Comparison of ENCODE assay signal across 8 cellular contexts in genomic region chr19:42440357-42441046, GRCh38. TPM values are rescaled to one million over a fixed set of nuclear protein-coding genes. Genes with fewer than 3 reads are reported as not detected.
DNase-seq lines count a peak whose midpoint lies in the region; ATAC-seq and TF ChIP-seq lines count a peak whose summit lies in the region.

No MANE protein-coding gene starts in this region.

- H3K27ac Mint-ChIP-seq in endothelial cell (ENCODE audit: unreplicated experiment): no peak overlapping the region

- peaks cover 4% of the 10 kb centered on the region for H3K9me3 Mint-ChIP-seq in endothelial cell (ENCODE audit: unreplicated experiment)

- ATAC-seq in GM18498 (IDR thresholded peaks at IDR 0.05; ENCODE audit: unreplicated experiment) (peak; percentile 47), GM21360 (IDR thresholded peaks at IDR 0.05; ENCODE audit: unreplicated experiment) (no peak)

- peak; percentile 93 for TF ChIP-seq CTCF in AG09309 (IDR thresholded peaks at IDR 0.05; ENCODE audit: control insufficient read depth, insufficient read depth, low read depth, low read length, missing control alignments)
- peak; percentile 94 for TF ChIP-seq CTCF in endothelial cell (IDR thresholded peaks at IDR 0.05; ENCODE audit: unreplicated experiment)

- H3K36me3 Mint-ChIP-seq in endothelial cell (ENCODE audit: low read depth, unreplicated experiment): no peaks in the 10 kb centered on the region

- no peak overlapping the region for H3K4me3 ChIP-seq in AG09309 (ENCODE audit: control insufficient read depth, low read depth, low read length)

- H3K27me3 Mint-ChIP-seq in endothelial cell (ENCODE audit: unreplicated experiment): no peaks in the 10 kb centered on the region

- DNase-seq in AG09309 (ENCODE audit: low read depth): no peak
- peak; percentile 43 for DNase-seq in NCI-H748 treated with DMSO at 0.1 percent for 48 hours (lab: John Stamatoyannopoulos, UW)
- peak; percentile 91 for DNase-seq in activated CD8-positive, alpha-beta memory T cell treated with anti-CD3 and anti-CD28 coated beads for 24 hours
- peak; percentile 89 for DNase-seq in endothelial cell (ENCODE audit: low spot score)
- peak; percentile 71 for DNase-seq in mucosa of gallbladder (ENCODE audit: low spot score)
- peak; percentile 58 to 62 for DNase-seq in stimulated activated CD8-positive, alpha-beta memory T cell treated with anti-CD3 and anti-CD28 coated beads, Interleukin-7, amount 100 ng/mL, for 4 hours (ENCODE audit: low read depth in 2 of 2)

- peaks cover 12% of the 10 kb centered on the region for H3K4me1 Mint-ChIP-seq in endothelial cell (ENCODE audit: unreplicated experiment)

- no peak overlapping the region for H3K4me3 Mint-ChIP-seq in endothelial cell (ENCODE audit: unreplicated experiment)

RNA-seq across cellular contexts. Expression of gene CXCL17, which starts 2.2 kb away (rescaled TPM):
- total RNA-seq in endothelial cell (ENCODE audit: unreplicated experiment) (not detected), mucosa of gallbladder (2.1 TPM)

RNA-seq across cellular contexts. Expression of gene LIPE, which starts 13.3 kb away (rescaled TPM):
- total RNA-seq in endothelial cell (ENCODE audit: unreplicated experiment) (5.5 TPM), mucosa of gallbladder (20.9 TPM)

RNA-seq across cellular contexts. Expression of gene CNFN, which starts 50.4 kb away (rescaled TPM):
- total RNA-seq in endothelial cell (ENCODE audit: unreplicated experiment) (4.1 TPM), mucosa of gallbladder (1.9 TPM)
